ENCODE assay signal across 1 cellular context in genomic region chr1:229557913-229558414, GRCh38.
A peak's percentile ranks its signal among the peaks of the same experiment; 100 is the strongest.
TF ChIP-seq lines count a peak whose summit lies in the region.

No MANE protein-coding gene starts in this region.

TF ChIP-seq in K562, 482 proteins besides CTCF, POLR2A, EP300 and RAD21 (continues in another document):
- TF ChIP-seq THAP7 (CRISPR knock-in tag; IDR thresholded peaks at IDR 0.05) (0 out of 2 replicates have a peak, but pooled peaks have one; percentile 10), GABPB1 (CRISPR knock-in tag; IDR thresholded peaks at IDR 0.05) (peak; percentile 60), SIN3A (IDR thresholded peaks at IDR 0.05; ENCODE audit: borderline replicate concordance in 2 of 2, control insufficient read depth in 1 of 2, low read depth in 2 of 2, low read length in 2 of 2) (peak in 1 of 2 experiments; percentile 29; a peak in 1 of 4 replicates), MYC (IDR thresholded peaks at IDR 0.05; ENCODE audit: low read depth, low read length) (peak; percentile 52; the same call in 1 of the 2 replicates), MYC (CRISPR knock-in tag; IDR thresholded peaks at IDR 0.05; ENCODE audit: borderline replicate concordance, low read depth) (no peak; the same call in 1 of the 2 replicates), CHD1 (IDR thresholded peaks at IDR 0.05; ENCODE audit: low read length) (peak; percentile 95), MAZ (CRISPR knock-in tag; conservative IDR thresholded peaks at IDR 0.05 in 1 of 2, IDR thresholded peaks at IDR 0.05 in 1 of 2) (peak in 1 of 2 experiments; percentile 7; a peak in 1 of 4 replicates), HDAC1 (IDR thresholded peaks at IDR 0.05) (peak in 1 of 2 experiments; percentile 63; a peak in 1 of 4 replicates), TAL1 (IDR thresholded peaks at IDR 0.05) (no peak), ZNF316 (IDR thresholded peaks at IDR 0.05) (0 out of 2 replicates have a peak, but pooled peaks have one; percentile 29), YY1 (IDR thresholded peaks at IDR 0.05; ENCODE audit: borderline replicate concordance in 1 of 3, control insufficient read depth in 1 of 3, extremely low read depth in 1 of 3, insufficient read depth in 3 of 3, insufficient read length in 1 of 3, insufficient replicate concordance in 2 of 3, low read depth in 1 of 3, low read length in 2 of 3) (peak in 1 of 3 experiments; percentile 12), CREB3 (tag; conservative IDR thresholded peaks at IDR 0.05; ENCODE audit: low read depth) (no peak), NR2C2 (CRISPR knock-in tag; IDR thresholded peaks at IDR 0.05) (no peak), NR2C2 (tag; IDR thresholded peaks at IDR 0.05) (0 out of 2 replicates have a peak, but pooled peaks have one; percentile 2), NONO (IDR thresholded peaks at IDR 0.05; ENCODE audit: low read depth in 2 of 2, low read length in 1 of 2) (0 out of 4 replicates have a peak, but pooled peaks of 1 of the 2 experiments have one; percentile 19), IFI16 (CRISPR knock-in tag; IDR thresholded peaks at IDR 0.05) (no peak), ZBTB7A (IDR thresholded peaks at IDR 0.05; ENCODE audit: borderline replicate concordance, control insufficient read depth, low read depth, low read length) (peak; percentile 50; the same call in 1 of the 2 replicates), CREB1 (IDR thresholded peaks at IDR 0.05) (no peak), CREB1 (CRISPR knock-in tag; IDR thresholded peaks at IDR 0.05) (0 out of 2 replicates have a peak, but pooled peaks have one; percentile 21), PHF20 (IDR thresholded peaks at IDR 0.05; ENCODE audit: partially characterized antibody) (peak; percentile 14), RBM25 (IDR thresholded peaks at IDR 0.05; ENCODE audit: low read depth, low read length, severe bottlenecking) (no peak), KDM2B (CRISPR knock-in tag; IDR thresholded peaks at IDR 0.05) (0 out of 2 replicates have a peak, but pooled peaks have one; percentile 52), ETV5 (CRISPR knock-in tag; IDR thresholded peaks at IDR 0.05; ENCODE audit: low read depth) (no peak), ELF1 (tag; IDR thresholded peaks at IDR 0.05) (peak; percentile 52; the same call in 1 of the 2 replicates), BHLHE40 (IDR thresholded peaks at IDR 0.05; ENCODE audit: low read length) (0 out of 2 replicates have a peak, but pooled peaks have one; percentile 7), ZBTB1 (CRISPR knock-in tag; IDR thresholded peaks at IDR 0.05; ENCODE audit: borderline replicate concordance, low read depth) (peak; percentile 45; the same call in 1 of the 2 replicates), FOXM1 (IDR thresholded peaks at IDR 0.05; ENCODE audit: low read depth) (no peak), FOXM1 (CRISPR knock-in tag; IDR thresholded peaks at IDR 0.05; ENCODE audit: low read depth) (no peak), KDM5B (IDR thresholded peaks at IDR 0.05; ENCODE audit: insufficient replicate concordance, low read depth, low read length) (no peak), GABPA (tag; conservative IDR thresholded peaks at IDR 0.05; ENCODE audit: low read depth) (0 out of 2 replicates have a peak, but pooled peaks have one; percentile 11), RB1 (IDR thresholded peaks at IDR 0.05; ENCODE audit: low read depth) (peak; percentile 81; the same call in 1 of the 2 replicates), SMAD4 (CRISPR knock-in tag; conservative IDR thresholded peaks at IDR 0.05) (peak; percentile 26; the same call in 1 of the 2 replicates)
- TF ChIP-seq, protein P1, sequence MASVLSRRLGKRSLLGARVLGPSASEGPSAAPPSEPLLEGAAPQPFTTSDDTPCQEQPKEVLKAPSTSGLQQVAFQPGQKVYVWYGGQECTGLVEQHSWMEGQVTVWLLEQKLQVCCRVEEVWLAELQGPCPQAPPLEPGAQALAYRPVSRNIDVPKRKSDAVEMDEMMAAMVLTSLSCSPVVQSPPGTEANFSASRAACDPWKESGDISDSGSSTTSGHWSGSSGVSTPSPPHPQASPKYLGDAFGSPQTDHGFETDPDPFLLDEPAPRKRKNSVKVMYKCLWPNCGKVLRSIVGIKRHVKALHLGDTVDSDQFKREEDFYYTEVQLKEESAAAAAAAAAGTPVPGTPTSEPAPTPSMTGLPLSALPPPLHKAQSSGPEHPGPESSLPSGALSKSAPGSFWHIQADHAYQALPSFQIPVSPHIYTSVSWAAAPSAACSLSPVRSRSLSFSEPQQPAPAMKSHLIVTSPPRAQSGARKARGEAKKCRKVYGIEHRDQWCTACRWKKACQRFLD (CRISPR knock-in tag; IDR thresholded peaks at IDR 0.05), result no peak
- TF ChIP-seq, protein P2, sequence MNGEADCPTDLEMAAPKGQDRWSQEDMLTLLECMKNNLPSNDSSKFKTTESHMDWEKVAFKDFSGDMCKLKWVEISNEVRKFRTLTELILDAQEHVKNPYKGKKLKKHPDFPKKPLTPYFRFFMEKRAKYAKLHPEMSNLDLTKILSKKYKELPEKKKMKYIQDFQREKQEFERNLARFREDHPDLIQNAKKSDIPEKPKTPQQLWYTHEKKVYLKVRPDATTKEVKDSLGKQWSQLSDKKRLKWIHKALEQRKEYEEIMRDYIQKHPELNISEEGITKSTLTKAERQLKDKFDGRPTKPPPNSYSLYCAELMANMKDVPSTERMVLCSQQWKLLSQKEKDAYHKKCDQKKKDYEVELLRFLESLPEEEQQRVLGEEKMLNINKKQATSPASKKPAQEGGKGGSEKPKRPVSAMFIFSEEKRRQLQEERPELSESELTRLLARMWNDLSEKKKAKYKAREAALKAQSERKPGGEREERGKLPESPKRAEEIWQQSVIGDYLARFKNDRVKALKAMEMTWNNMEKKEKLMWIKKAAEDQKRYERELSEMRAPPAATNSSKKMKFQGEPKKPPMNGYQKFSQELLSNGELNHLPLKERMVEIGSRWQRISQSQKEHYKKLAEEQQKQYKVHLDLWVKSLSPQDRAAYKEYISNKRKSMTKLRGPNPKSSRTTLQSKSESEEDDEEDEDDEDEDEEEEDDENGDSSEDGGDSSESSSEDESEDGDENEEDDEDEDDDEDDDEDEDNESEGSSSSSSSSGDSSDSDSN (IDR thresholded peaks at IDR 0.05; ENCODE audit: borderline replicate concordance in 1 of 2, low read depth in 2 of 2, low read length in 2 of 2), result peak; percentile 94 to 96
- TF ChIP-seq, protein P3, sequence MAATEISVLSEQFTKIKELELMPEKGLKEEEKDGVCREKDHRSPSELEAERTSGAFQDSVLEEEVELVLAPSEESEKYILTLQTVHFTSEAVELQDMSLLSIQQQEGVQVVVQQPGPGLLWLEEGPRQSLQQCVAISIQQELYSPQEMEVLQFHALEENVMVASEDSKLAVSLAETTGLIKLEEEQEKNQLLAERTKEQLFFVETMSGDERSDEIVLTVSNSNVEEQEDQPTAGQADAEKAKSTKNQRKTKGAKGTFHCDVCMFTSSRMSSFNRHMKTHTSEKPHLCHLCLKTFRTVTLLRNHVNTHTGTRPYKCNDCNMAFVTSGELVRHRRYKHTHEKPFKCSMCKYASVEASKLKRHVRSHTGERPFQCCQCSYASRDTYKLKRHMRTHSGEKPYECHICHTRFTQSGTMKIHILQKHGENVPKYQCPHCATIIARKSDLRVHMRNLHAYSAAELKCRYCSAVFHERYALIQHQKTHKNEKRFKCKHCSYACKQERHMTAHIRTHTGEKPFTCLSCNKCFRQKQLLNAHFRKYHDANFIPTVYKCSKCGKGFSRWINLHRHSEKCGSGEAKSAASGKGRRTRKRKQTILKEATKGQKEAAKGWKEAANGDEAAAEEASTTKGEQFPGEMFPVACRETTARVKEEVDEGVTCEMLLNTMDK (IDR thresholded peaks at IDR 0.05; ENCODE audit: borderline replicate concordance, insufficient read depth, low read depth, low read length, poor library complexity, severe bottlenecking), result peak; percentile 64
- TF ChIP-seq, protein P4, sequence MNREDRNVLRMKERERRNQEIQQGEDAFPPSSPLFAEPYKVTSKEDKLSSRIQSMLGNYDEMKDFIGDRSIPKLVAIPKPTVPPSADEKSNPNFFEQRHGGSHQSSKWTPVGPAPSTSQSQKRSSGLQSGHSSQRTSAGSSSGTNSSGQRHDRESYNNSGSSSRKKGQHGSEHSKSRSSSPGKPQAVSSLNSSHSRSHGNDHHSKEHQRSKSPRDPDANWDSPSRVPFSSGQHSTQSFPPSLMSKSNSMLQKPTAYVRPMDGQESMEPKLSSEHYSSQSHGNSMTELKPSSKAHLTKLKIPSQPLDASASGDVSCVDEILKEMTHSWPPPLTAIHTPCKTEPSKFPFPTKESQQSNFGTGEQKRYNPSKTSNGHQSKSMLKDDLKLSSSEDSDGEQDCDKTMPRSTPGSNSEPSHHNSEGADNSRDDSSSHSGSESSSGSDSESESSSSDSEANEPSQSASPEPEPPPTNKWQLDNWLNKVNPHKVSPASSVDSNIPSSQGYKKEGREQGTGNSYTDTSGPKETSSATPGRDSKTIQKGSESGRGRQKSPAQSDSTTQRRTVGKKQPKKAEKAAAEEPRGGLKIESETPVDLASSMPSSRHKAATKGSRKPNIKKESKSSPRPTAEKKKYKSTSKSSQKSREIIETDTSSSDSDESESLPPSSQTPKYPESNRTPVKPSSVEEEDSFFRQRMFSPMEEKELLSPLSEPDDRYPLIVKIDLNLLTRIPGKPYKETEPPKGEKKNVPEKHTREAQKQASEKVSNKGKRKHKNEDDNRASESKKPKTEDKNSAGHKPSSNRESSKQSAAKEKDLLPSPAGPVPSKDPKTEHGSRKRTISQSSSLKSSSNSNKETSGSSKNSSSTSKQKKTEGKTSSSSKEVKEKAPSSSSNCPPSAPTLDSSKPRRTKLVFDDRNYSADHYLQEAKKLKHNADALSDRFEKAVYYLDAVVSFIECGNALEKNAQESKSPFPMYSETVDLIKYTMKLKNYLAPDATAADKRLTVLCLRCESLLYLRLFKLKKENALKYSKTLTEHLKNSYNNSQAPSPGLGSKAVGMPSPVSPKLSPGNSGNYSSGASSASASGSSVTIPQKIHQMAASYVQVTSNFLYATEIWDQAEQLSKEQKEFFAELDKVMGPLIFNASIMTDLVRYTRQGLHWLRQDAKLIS (CRISPR knock-in tag; IDR thresholded peaks at IDR 0.05), result 0 out of 2 replicates have a peak, but pooled peaks have one; percentile 41
- TF ChIP-seq, protein P5, sequence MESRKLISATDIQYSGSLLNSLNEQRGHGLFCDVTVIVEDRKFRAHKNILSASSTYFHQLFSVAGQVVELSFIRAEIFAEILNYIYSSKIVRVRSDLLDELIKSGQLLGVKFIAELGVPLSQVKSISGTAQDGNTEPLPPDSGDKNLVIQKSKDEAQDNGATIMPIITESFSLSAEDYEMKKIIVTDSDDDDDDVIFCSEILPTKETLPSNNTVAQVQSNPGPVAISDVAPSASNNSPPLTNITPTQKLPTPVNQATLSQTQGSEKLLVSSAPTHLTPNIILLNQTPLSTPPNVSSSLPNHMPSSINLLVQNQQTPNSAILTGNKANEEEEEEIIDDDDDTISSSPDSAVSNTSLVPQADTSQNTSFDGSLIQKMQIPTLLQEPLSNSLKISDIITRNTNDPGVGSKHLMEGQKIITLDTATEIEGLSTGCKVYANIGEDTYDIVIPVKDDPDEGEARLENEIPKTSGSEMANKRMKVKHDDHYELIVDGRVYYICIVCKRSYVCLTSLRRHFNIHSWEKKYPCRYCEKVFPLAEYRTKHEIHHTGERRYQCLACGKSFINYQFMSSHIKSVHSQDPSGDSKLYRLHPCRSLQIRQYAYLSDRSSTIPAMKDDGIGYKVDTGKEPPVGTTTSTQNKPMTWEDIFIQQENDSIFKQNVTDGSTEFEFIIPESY (CRISPR knock-in tag; IDR thresholded peaks at IDR 0.05), result no peak
- TF ChIP-seq, protein P6, sequence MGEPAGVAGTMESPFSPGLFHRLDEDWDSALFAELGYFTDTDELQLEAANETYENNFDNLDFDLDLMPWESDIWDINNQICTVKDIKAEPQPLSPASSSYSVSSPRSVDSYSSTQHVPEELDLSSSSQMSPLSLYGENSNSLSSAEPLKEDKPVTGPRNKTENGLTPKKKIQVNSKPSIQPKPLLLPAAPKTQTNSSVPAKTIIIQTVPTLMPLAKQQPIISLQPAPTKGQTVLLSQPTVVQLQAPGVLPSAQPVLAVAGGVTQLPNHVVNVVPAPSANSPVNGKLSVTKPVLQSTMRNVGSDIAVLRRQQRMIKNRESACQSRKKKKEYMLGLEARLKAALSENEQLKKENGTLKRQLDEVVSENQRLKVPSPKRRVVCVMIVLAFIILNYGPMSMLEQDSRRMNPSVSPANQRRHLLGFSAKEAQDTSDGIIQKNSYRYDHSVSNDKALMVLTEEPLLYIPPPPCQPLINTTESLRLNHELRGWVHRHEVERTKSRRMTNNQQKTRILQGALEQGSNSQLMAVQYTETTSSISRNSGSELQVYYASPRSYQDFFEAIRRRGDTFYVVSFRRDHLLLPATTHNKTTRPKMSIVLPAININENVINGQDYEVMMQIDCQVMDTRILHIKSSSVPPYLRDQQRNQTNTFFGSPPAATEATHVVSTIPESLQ (CRISPR knock-in tag; IDR thresholded peaks at IDR 0.05), result 0 out of 2 replicates have a peak, but pooled peaks have one; percentile 15
- TF ChIP-seq, protein P7, sequence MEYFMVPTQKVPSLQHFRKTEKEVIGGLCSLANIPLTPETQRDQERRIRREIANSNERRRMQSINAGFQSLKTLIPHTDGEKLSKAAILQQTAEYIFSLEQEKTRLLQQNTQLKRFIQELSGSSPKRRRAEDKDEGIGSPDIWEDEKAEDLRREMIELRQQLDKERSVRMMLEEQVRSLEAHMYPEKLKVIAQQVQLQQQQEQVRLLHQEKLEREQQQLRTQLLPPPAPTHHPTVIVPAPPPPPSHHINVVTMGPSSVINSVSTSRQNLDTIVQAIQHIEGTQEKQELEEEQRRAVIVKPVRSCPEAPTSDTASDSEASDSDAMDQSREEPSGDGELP (CRISPR knock-in tag; IDR thresholded peaks at IDR 0.05; ENCODE audit: borderline replicate concordance), result peak; percentile 63; the same call in 1 of the 2 replicates
- TF ChIP-seq, protein P8, sequence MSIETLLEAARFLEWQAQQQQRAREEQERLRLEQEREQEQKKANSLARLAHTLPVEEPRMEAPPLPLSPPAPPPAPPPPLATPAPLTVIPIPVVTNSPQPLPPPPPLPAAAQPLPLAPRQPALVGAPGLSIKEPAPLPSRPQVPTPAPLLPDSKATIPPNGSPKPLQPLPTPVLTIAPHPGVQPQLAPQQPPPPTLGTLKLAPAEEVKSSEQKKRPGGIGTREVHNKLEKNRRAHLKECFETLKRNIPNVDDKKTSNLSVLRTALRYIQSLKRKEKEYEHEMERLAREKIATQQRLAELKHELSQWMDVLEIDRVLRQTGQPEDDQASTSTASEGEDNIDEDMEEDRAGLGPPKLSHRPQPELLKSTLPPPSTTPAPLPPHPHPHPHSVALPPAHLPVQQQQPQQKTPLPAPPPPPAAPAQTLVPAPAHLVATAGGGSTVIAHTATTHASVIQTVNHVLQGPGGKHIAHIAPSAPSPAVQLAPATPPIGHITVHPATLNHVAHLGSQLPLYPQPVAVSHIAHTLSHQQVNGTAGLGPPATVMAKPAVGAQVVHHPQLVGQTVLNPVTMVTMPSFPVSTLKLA (conservative IDR thresholded peaks at IDR 0.05), result peak; percentile 36 to 66; a peak in 2 of 4 replicates
